Comparison of ENCODE assay signal across 26 cellular contexts in genomic region chr22:43693245-43693644, GRCh38.
DNase-seq lines count a peak whose midpoint lies in the region; ATAC-seq, FAIRE-seq and TF ChIP-seq lines count a peak whose summit lies in the region.
"Had no signal": no experiment of that assay in that cellular context is flagged by ENCODE, and none has a peak within 500 bp of the region (broad histone marks: within the 10 kb centered on the region; RNA-seq: fewer than 3 reads in every experiment).

No MANE protein-coding gene starts in this region.

- 0% methylated on average over 2 of the region's 2 CpGs for WGBS in HepG2 (ENCODE audit: low lambda C conversion rate)
- 74% methylated on average over 2 of the region's 2 CpGs for WGBS in right lobe of liver (ENCODE audit: insufficient coverage, low coverage, low lambda C conversion rate, missing lambda C conversion rate)
- WGBS in IMR-90 (ENCODE audit: extremely low coverage in 2 of 2, insufficient read length in 1 of 2), 2 experiments: no CpG with 5 or more reads among the region's 2 CpGs
- 91% methylated on average over 2 of the region's 2 CpGs; no CpG with 5 or more reads in 1 of the 2 experiments for WGBS in H1 (ENCODE audit: extremely low coverage in 1 of 2, insufficient coverage in 1 of 2, insufficient read length in 1 of 2, insufficient replicate concordance in 2 of 2, low coverage in 1 of 2, low lambda C conversion rate in 2 of 2, missing lambda C conversion rate in 1 of 2), 2 experiments

- no peak overlapping the region for H3K4me3 Mint-ChIP-seq in naive thymus-derived CD4-positive, alpha-beta T cell
- H3K4me3 Mint-ChIP-seq in glutamatergic neuron (ENCODE audit: unreplicated experiment): no peak overlapping the region
- H3K4me3 Mint-ChIP-seq: CD14-positive monocyte; CD4-positive, CD25-positive, alpha-beta regulatory T cell; CD8-positive, alpha-beta memory T cell had no signal

- TF ChIP-seq RAD21 in HepG2 (CRISPR knock-in tag; IDR thresholded peaks at IDR 0.05) (no peak), IMR-90 (IDR thresholded peaks at IDR 0.05; ENCODE audit: low read length) (no peak), H1 (IDR thresholded peaks at IDR 0.05 in 1 of 2, conservative IDR thresholded peaks at IDR 0.05 in 1 of 2; ENCODE audit: low read depth in 2 of 2, low read length in 2 of 2) (no peak)

- no peaks in the 10 kb centered on the region for H3K9me3 ChIP-seq in HepG2 (ENCODE audit: low read length)
- H3K9me3 ChIP-seq in right lobe of liver: no peaks in the 10 kb centered on the region
- H3K9me3 ChIP-seq in IMR-90 (ENCODE audit: control insufficient read depth, insufficient read depth, low read length): no peaks in the 10 kb centered on the region
- H3K9me3 ChIP-seq in H1 (ENCODE audit: insufficient read depth in 2 of 2, low read depth in 1 of 2, low read length in 1 of 2): no peaks in the 10 kb centered on the region
- no peaks in the 10 kb centered on the region for H3K9me3 ChIP-seq in naive thymus-derived CD4-positive, alpha-beta T cell (ENCODE audit: control insufficient read depth in 2 of 3, low read length in 3 of 3)
- H3K9me3 ChIP-seq: BE2C, BLaER1 had no signal

- no peak overlapping the region for H2BK12ac ChIP-seq in H1 (ENCODE audit: low read depth, low read length)

- H3K4me1 ChIP-seq in HepG2 (ENCODE audit: insufficient read depth, low read length) (no peaks in the 10 kb centered on the region), right lobe of liver (no peaks in the 10 kb centered on the region), IMR-90 (ENCODE audit: control insufficient read depth, insufficient read depth, low read length) (no peaks in the 10 kb centered on the region), H1 (replicated peaks in 1 of 4; ENCODE audit: control insufficient read depth in 3 of 4, insufficient read depth in 4 of 4, low read length in 3 of 4) (no peaks in the 10 kb centered on the region)
- no peaks in the 10 kb centered on the region for H3K4me1 ChIP-seq in naive thymus-derived CD4-positive, alpha-beta T cell (ENCODE audit: control insufficient read depth in 2 of 2, insufficient read depth in 2 of 2, low read length in 2 of 2)
- H3K4me1 ChIP-seq: BE2C, BLaER1 had no signal

- H3K9me1 ChIP-seq in IMR-90 (ENCODE audit: insufficient read depth, low read length): no peaks in the 10 kb centered on the region

- no peaks in the 10 kb centered on the region for H3K23me2 ChIP-seq in H1 (ENCODE audit: low read depth, low read length)

- no peak for FAIRE-seq in HepG2 (lab: Jason Lieb, UNC)
- FAIRE-seq in H1 (lab: Jason Lieb, UNC): no peak
- FAIRE-seq: GM12878, GM19239 had no signal

- BruUV-seq in HepG2 (replicated peaks; lab: Mats Ljungman, UMichigan): no TSS peak
- no TSS peak for BruUV-seq in IMR-90 (replicated peaks; lab: Mats Ljungman, UMichigan)

- peaks cover 12 to 46% (median 25%) of the 10 kb centered on the region in 5 donors for H3K27me3 Mint-ChIP-seq in naive thymus-derived CD4-positive, alpha-beta T cell
- H3K27me3 Mint-ChIP-seq in glutamatergic neuron (ENCODE audit: unreplicated experiment): peaks cover 4% of the 10 kb centered on the region

- DNase-seq in HepG2 (ENCODE audit: low spot score) (no peak), right lobe of liver (no peak), IMR-90 (no peak), H1 (ENCODE audit: low read depth in 1 of 2, low spot score in 2 of 2) (no peak), glutamatergic neuron (no peak)
- DNase-seq in naive thymus-derived CD4-positive, alpha-beta T cell: no peak
- DNase-seq: ACHN; BE2C; C1 segment of cervical spinal cord; CD4-positive, alpha-beta memory T cell; CD4-positive, CD25-positive, alpha-beta regulatory T cell; CD8-positive, alpha-beta memory T cell; COR-L47; DMS 273 treated with DMSO at 0.1 percent for 48 hours; DMS153; DMS53; DMS79; DND-41; EL; GDM1 had no signal

- H3K4ac ChIP-seq in IMR-90 (ENCODE audit: low read depth, low read length) (no peak overlapping the region), H1 (replicated peaks; ENCODE audit: insufficient read length, low read depth, low read length) (no peak overlapping the region)

- H2AFZ ChIP-seq in HepG2 (ENCODE audit: low read length) (no peak overlapping the region), IMR-90 (replicated peaks; ENCODE audit: low read length, poor library complexity) (no peak overlapping the region), H1 (ENCODE audit: low read length) (no peak overlapping the region)

- no peaks in the 10 kb centered on the region for H3K79me1 ChIP-seq in IMR-90 (ENCODE audit: low read depth in 1 of 2, low read length in 2 of 2)
- no peaks in the 10 kb centered on the region for H3K79me1 ChIP-seq in H1 (ENCODE audit: low read depth, low read length)

- TF ChIP-seq EP300 in HepG2 (IDR thresholded peaks at IDR 0.05; ENCODE audit: low read depth in 2 of 2, low read length in 2 of 2): no peak
- TF ChIP-seq EP300 in HepG2 (CRISPR knock-in tag; IDR thresholded peaks at IDR 0.05; ENCODE audit: borderline replicate concordance): no peak
- no peak for TF ChIP-seq EP300 in H1 (IDR thresholded peaks at IDR 0.05; ENCODE audit: borderline replicate concordance in 1 of 2, low read depth in 2 of 2, low read length in 2 of 2)

- H4K8ac ChIP-seq in IMR-90 (ENCODE audit: low read depth in 2 of 2, low read length in 2 of 2) (no peak overlapping the region), H1 (ENCODE audit: extremely low read depth, insufficient read depth, low read length) (no peak overlapping the region)

- H3K4me2 ChIP-seq in HepG2 (ENCODE audit: low read depth, low read length) (no peak overlapping the region), IMR-90 (ENCODE audit: low read depth, low read length) (no peak overlapping the region), H1 (ENCODE audit: insufficient read depth in 1 of 2, low read depth in 2 of 2, low read length in 2 of 2) (no peak overlapping the region)
- H3K4me2 ChIP-seq: BLaER1 had no signal

- no peak overlapping the region for H3K56ac ChIP-seq in IMR-90 (ENCODE audit: extremely low read depth, insufficient read depth, low read length)
- H3K56ac ChIP-seq in H1 (replicated peaks; ENCODE audit: insufficient read length, low read depth, low read length): no peak overlapping the region

- TF ChIP-seq POLR2A in HepG2 (IDR thresholded peaks at IDR 0.05; ENCODE audit: insufficient read depth in 1 of 2, low read depth in 2 of 2, low read length in 2 of 2) (no peak), right lobe of liver (IDR thresholded peaks at IDR 0.05) (no peak), IMR-90 (IDR thresholded peaks at IDR 0.05; ENCODE audit: low read depth, low read length) (no peak), H1 (IDR thresholded peaks at IDR 0.05; ENCODE audit: control extremely low read depth in 1 of 2, low read depth in 2 of 2, low read length in 2 of 2) (no peak)

- dilution Hi-C loops in IMR-90 (cut with HindIII; ENCODE audit: low sequenced_read_pairs, unreplicated experiment): no loop called here

- H2AK5ac ChIP-seq in IMR-90 (ENCODE audit: low read depth, low read length) (no peak overlapping the region), H1 (ENCODE audit: low read depth, low read length) (no peak overlapping the region)

- H3K23ac ChIP-seq in IMR-90 (ENCODE audit: low read depth, low read length) (no peak overlapping the region), H1 (ENCODE audit: insufficient read length) (no peak overlapping the region)

- H3K4me3 ChIP-seq in HepG2 (replicated peaks in 1 of 3; ENCODE audit: insufficient read depth in 1 of 3, low read depth in 2 of 3, low read length in 3 of 3) (no peak overlapping the region), right lobe of liver (no peak overlapping the region), IMR-90 (ENCODE audit: insufficient read depth, low read depth, low read length) (no peak overlapping the region), H1 (ENCODE audit: extremely low read depth in 1 of 4, insufficient read depth in 2 of 4, low read depth in 3 of 4, low read length in 4 of 4) (no peak overlapping the region)
- H3K4me3 ChIP-seq in naive thymus-derived CD4-positive, alpha-beta T cell (ENCODE audit: low read length): no peak overlapping the region
- H3K4me3 ChIP-seq: BLaER1, GM12878 had no signal

- H4K5ac ChIP-seq in IMR-90 (ENCODE audit: low read depth, low read length) (no peak overlapping the region), H1 (ENCODE audit: insufficient read length, low read depth, low read length) (no peak overlapping the region)

- no peak for ATAC-seq in HepG2
- ATAC-seq in right lobe of liver: no peak
- ATAC-seq in IMR-90 (ENCODE audit: low read depth): no peak
- ATAC-seq in naive thymus-derived CD4-positive, alpha-beta T cell: no peak
- no peak for ATAC-seq in GM19324 (IDR thresholded peaks at IDR 0.05; ENCODE audit: low FRiP score, unreplicated experiment)
- ATAC-seq: GM12878 had no signal

- no peaks in the 10 kb centered on the region for H3K4me1 Mint-ChIP-seq in naive thymus-derived CD4-positive, alpha-beta T cell
- H3K4me1 Mint-ChIP-seq in glutamatergic neuron (ENCODE audit: low read depth, unreplicated experiment): no peaks in the 10 kb centered on the region
- H3K4me1 Mint-ChIP-seq: CD14-positive monocyte; CD4-positive, alpha-beta memory T cell; CD4-positive, CD25-positive, alpha-beta regulatory T cell; CD8-positive, alpha-beta memory T cell had no signal

- H3K9ac ChIP-seq in HepG2 (ENCODE audit: insufficient read depth, low read depth, low read length): no peak overlapping the region
- no peak overlapping the region for H3K9ac ChIP-seq in IMR-90 (ENCODE audit: low read depth, low read length)
- no peak overlapping the region for H3K9ac ChIP-seq in H1 (replicated peaks in 1 of 4; ENCODE audit: extremely low read depth in 1 of 4, low read depth in 3 of 4, low read length in 3 of 4)
- H3K9ac ChIP-seq: BLaER1 had no signal

- H2BK20ac ChIP-seq in IMR-90 (ENCODE audit: low read depth, low read length) (no peak overlapping the region), H1 (ENCODE audit: low read length) (no peak overlapping the region)

- H3K18ac ChIP-seq in IMR-90 (ENCODE audit: low read depth, low read length) (no peak overlapping the region), H1 (ENCODE audit: extremely low read depth, low read length) (no peak overlapping the region)

- no peak overlapping the region for H3K27ac Mint-ChIP-seq in naive thymus-derived CD4-positive, alpha-beta T cell
- H3K27ac Mint-ChIP-seq in glutamatergic neuron (ENCODE audit: unreplicated experiment): no peak overlapping the region
- H3K27ac Mint-ChIP-seq: CD14-positive monocyte; CD4-positive, alpha-beta memory T cell; CD4-positive, CD25-positive, alpha-beta regulatory T cell; CD8-positive, alpha-beta memory T cell had no signal

- POLR2A ChIA-PET in HepG2 (lab: Yijun Ruan, JAX) (no interaction called here), IMR-90 (lab: Charles Lee; ENCODE audit: unreplicated experiment) (no interaction called here), H1 (lab: Charles Lee; ENCODE audit: partially characterized antibody) (no interaction called here)
- POLR2A ChIA-PET in naive thymus-derived CD4-positive, alpha-beta T cell (lab: Charles Lee): no interaction called here

- H2AK9ac ChIP-seq in IMR-90 (replicated peaks; ENCODE audit: low read depth, low read length, poor library complexity): no peak overlapping the region

- H3K36me3 Mint-ChIP-seq in naive thymus-derived CD4-positive, alpha-beta T cell: peaks cover 0 to 11% (median 4%) of the 10 kb centered on the region in 5 donors
- H3K36me3 Mint-ChIP-seq in glutamatergic neuron (ENCODE audit: unreplicated experiment): no peaks in the 10 kb centered on the region
- H3K36me3 Mint-ChIP-seq: CD14-positive monocyte; CD4-positive, CD25-positive, alpha-beta regulatory T cell; CD8-positive, alpha-beta memory T cell had no signal

- no peak overlapping the region for H2BK15ac ChIP-seq in IMR-90 (ENCODE audit: low read depth, low read length)
- H2BK15ac ChIP-seq in H1 (ENCODE audit: low read length): no peak overlapping the region

- H3K36me3 ChIP-seq in HepG2 (replicated peaks in 1 of 2; ENCODE audit: control insufficient read depth in 1 of 2, insufficient read depth in 2 of 2, low read length in 2 of 2) (no peaks in the 10 kb centered on the region), right lobe of liver (no peaks in the 10 kb centered on the region), IMR-90 (ENCODE audit: control insufficient read depth, insufficient read depth, low read length) (no peaks in the 10 kb centered on the region), H1 (ENCODE audit: control insufficient read depth in 2 of 4, insufficient read depth in 4 of 4, low read length in 3 of 4) (no peaks in the 10 kb centered on the region)
- H3K36me3 ChIP-seq in naive thymus-derived CD4-positive, alpha-beta T cell (ENCODE audit: control insufficient read depth in 2 of 3, insufficient read depth in 3 of 3, low read length in 3 of 3): no peaks in the 10 kb centered on the region
- H3K36me3 ChIP-seq: BE2C, BLaER1 had no signal

- intact Hi-C loops in HepG2 (cut with micrococcal nuclease; ENCODE audit: unreplicated experiment): no loop called here
- intact Hi-C loops in right lobe of liver (cut with DNase I): no loop called here
- intact Hi-C loops in IMR-90 (cut with micrococcal nuclease): no loop called here
- intact Hi-C loops in naive thymus-derived CD4-positive, alpha-beta T cell (cut with micrococcal nuclease): no loop called here

- no peak overlapping the region for H3K14ac ChIP-seq in IMR-90 (replicated peaks; ENCODE audit: low read depth, low read length)
- no peak overlapping the region for H3K14ac ChIP-seq in H1 (ENCODE audit: insufficient read length)

- H4K91ac ChIP-seq in IMR-90 (ENCODE audit: insufficient read depth, low read depth, low read length) (no peak overlapping the region), H1 (replicated peaks; ENCODE audit: insufficient read length, low read length) (no peak overlapping the region)

- no peak overlapping the region for H2BK120ac ChIP-seq in IMR-90 (ENCODE audit: low read depth, low read length)
- no peak overlapping the region for H2BK120ac ChIP-seq in H1 (replicated peaks; ENCODE audit: low read depth, low read length)

- H4K20me1 ChIP-seq in HepG2 (ENCODE audit: insufficient read depth, low read length): no peaks in the 10 kb centered on the region
- no peaks in the 10 kb centered on the region for H4K20me1 ChIP-seq in IMR-90 (ENCODE audit: insufficient read depth, low read length)
- H4K20me1 ChIP-seq in H1 (replicated peaks in 1 of 2; ENCODE audit: control insufficient read depth in 1 of 2, insufficient read depth in 2 of 2, low read length in 2 of 2): no peaks in the 10 kb centered on the region
- H4K20me1 ChIP-seq: BLaER1 had no signal

- CTCF ChIA-PET in HepG2 (lab: Yijun Ruan, JAX; ENCODE audit: low intra/inter-chr PET ratio, low total read pairs): no interaction called here
- CTCF ChIA-PET in IMR-90 (lab: Yijun Ruan, JAX): no interaction called here
- CTCF ChIA-PET in H1 (lab: Charles Lee; ENCODE audit: partially characterized antibody): no interaction called here
- CTCF ChIA-PET in naive thymus-derived CD4-positive, alpha-beta T cell (lab: Charles Lee): no interaction called here

- peaks cover 0 to 24% (median 16%) of the 10 kb centered on the region in 11 donors for H3K9me3 Mint-ChIP-seq in naive thymus-derived CD4-positive, alpha-beta T cell
- H3K9me3 Mint-ChIP-seq in glutamatergic neuron (ENCODE audit: unreplicated experiment): peaks cover 2% of the 10 kb centered on the region

- TF ChIP-seq CTCF in HepG2 (CRISPR knock-in tag; IDR thresholded peaks at IDR 0.05) (no peak), right lobe of liver (IDR thresholded peaks at IDR 0.05) (no peak), IMR-90 (conservative IDR thresholded peaks at IDR 0.05; ENCODE audit: low read depth, low read length) (no peak), H1 (IDR thresholded peaks at IDR 0.05; ENCODE audit: control extremely low read depth in 1 of 3, insufficient read depth in 1 of 3, low read depth in 1 of 3, low read length in 3 of 3) (no peak), glutamatergic neuron (IDR thresholded peaks at IDR 0.05; ENCODE audit: partially characterized antibody, unreplicated experiment) (no peak)

- H3K27me3 ChIP-seq in HepG2 (ENCODE audit: control insufficient read depth in 1 of 2, insufficient read depth in 2 of 2, low read length in 2 of 2): no peaks in the 10 kb centered on the region
- no peaks in the 10 kb centered on the region for H3K27me3 ChIP-seq in right lobe of liver
- H3K27me3 ChIP-seq in IMR-90 (ENCODE audit: control insufficient read depth, insufficient read depth, low read length): no peaks in the 10 kb centered on the region; the same call in 1 of the 2 replicates
- H3K27me3 ChIP-seq in H1 (replicated peaks in 1 of 4; ENCODE audit: control insufficient read depth in 3 of 4, extremely low read depth in 1 of 4, insufficient read depth in 3 of 4, low read length in 3 of 4): no peaks in the 10 kb centered on the region
- no peaks in the 10 kb centered on the region for H3K27me3 ChIP-seq in naive thymus-derived CD4-positive, alpha-beta T cell (ENCODE audit: control insufficient read depth in 2 of 2, insufficient read depth in 2 of 2, low read length in 2 of 2)
- H3K27me3 ChIP-seq: BLaER1 had no signal

- H2BK5ac ChIP-seq in IMR-90 (ENCODE audit: low read depth, low read length, poor library complexity, severe bottlenecking) (no peak overlapping the region), H1 (ENCODE audit: low read depth, low read length) (no peak overlapping the region)

- in situ Hi-C loops in HepG2 (cut with HindIII; ENCODE audit: extremely low pct_ligation_motif_present, low pct_unique_long_range_greater_than_20kb): no loop called here
- in situ Hi-C loops in IMR-90 (cut with MboI; ENCODE audit: low sequenced_read_pairs): no loop called here

- H3K79me2 ChIP-seq in HepG2 (ENCODE audit: insufficient read depth, low read length) (no peaks in the 10 kb centered on the region), H1 (ENCODE audit: control insufficient read depth in 1 of 2, insufficient read depth in 2 of 2, low read length in 2 of 2) (no peaks in the 10 kb centered on the region)

- H3K27ac ChIP-seq in HepG2 (ENCODE audit: extremely low read length, insufficient read depth, low read length) (no peak overlapping the region), right lobe of liver (no peak overlapping the region), IMR-90 (ENCODE audit: insufficient read depth, low read length) (no peak overlapping the region), H1 (ENCODE audit: low read depth, low read length) (no peak overlapping the region)
- no peak overlapping the region for H3K27ac ChIP-seq in naive thymus-derived CD4-positive, alpha-beta T cell (ENCODE audit: low read depth, low read length)
- H3K27ac ChIP-seq: 22Rv1, BLaER1 had no signal

Comparison
In these comparisons a context has a peak if more than half of its experiments do, and no peak if none do; other contexts are left out.
1. Of the 41 proteins assayed by ChIP-seq in both HepG2 and H1: peak only in HepG2: none; only in H1: none; in both: MAFK; in neither: 40.